In genomic region chr11:71112454-71112853, GRCh38 we compare ENCODE assay signal across 19 cellular contexts.
DNase-seq lines count a peak whose midpoint lies in the region; ATAC-seq, FAIRE-seq and TF ChIP-seq lines count a peak whose summit lies in the region.
"Had no signal": no experiment of that assay in that cellular context is flagged by ENCODE, and none has a peak within 500 bp of the region (broad histone marks: within the 10 kb centered on the region; RNA-seq: fewer than 3 reads in every experiment).

No MANE protein-coding gene starts in this region.

- H2BK12ac ChIP-seq in H1 (ENCODE audit: low read depth, low read length) = no peak overlapping the region

- H3K27ac ChIP-seq in H1 (ENCODE audit: low read depth, low read length) = peak overlapping the region; percentile 21; the same call in 1 of the 2 replicates
- no peak overlapping the region for H3K27ac ChIP-seq in small intestine (ENCODE audit: low read depth in 1 of 2, low read length in 1 of 2)
- H3K27ac ChIP-seq in pancreas = no peak overlapping the region
- H3K27ac ChIP-seq: RWPE1, SK-N-MC had no signal

- peak overlapping the region in 1 of 2 experiments; percentile 9; a peak in 2 of 4 replicates for H3K4me2 ChIP-seq in H1 (ENCODE audit: insufficient read depth in 1 of 2, low read depth in 2 of 2, low read length in 2 of 2)

- FAIRE-seq in H1 (lab: Jason Lieb, UNC) (no peak), small intestine (lab: Jason Lieb, UNC) (no peak), pancreas (lab: Jason Lieb, UNC) (no peak)
- FAIRE-seq: astrocyte had no signal

- H3K36me3 ChIP-seq in H1 (ENCODE audit: control insufficient read depth in 2 of 4, insufficient read depth in 4 of 4, low read length in 3 of 4) = peaks cover 7 to 26% (median 9%) of the 10 kb centered on the region in 4 experiments; a peak in 6 of 8 replicates
- peaks cover 0 to 2% of the 10 kb centered on the region in 2 donors for H3K36me3 ChIP-seq in small intestine (ENCODE audit: control insufficient read depth in 2 of 2, insufficient read depth in 2 of 2, low read length in 2 of 2)
- peaks cover 0 to 38% (median 9%) of the 10 kb centered on the region in 3 donors for H3K36me3 ChIP-seq in pancreas
- H3K36me3 ChIP-seq: HAP-1 had no signal

- peaks cover 2 to 3% of the 10 kb centered on the region in 2 experiments for H4K20me1 ChIP-seq in H1 (replicated peaks in 1 of 2; ENCODE audit: control insufficient read depth in 1 of 2, insufficient read depth in 2 of 2, low read length in 2 of 2)

- no peaks in the 10 kb centered on the region for H3K23me2 ChIP-seq in H1 (ENCODE audit: low read depth, low read length)

- peak; percentile 5 for DNase-seq in DMS153 (lab: John Stamatoyannopoulos, UW)
- no peak for DNase-seq in DMS153 treated with DMSO at 0.1 percent for 48 hours (lab: John Stamatoyannopoulos, UW; ENCODE audit: unreplicated experiment)
- DNase-seq in NCI-H146 (lab: John Stamatoyannopoulos, UW) = peak; percentile 76
- no peak for DNase-seq in H1 (ENCODE audit: low read depth in 1 of 2, low spot score in 2 of 2)
- peak; percentile 84 for DNase-seq in small intestine
- DNase-seq in pancreas = no peak
- no peak for DNase-seq in cortex of kidney (lab: John Stamatoyannopoulos, UW)
- DNase-seq: activated B cell treated with CpG ODN at 0.5 μM for 24 hours; activated CD4-positive, alpha-beta T cell treated with anti-CD3 and anti-CD28 coated beads, Interleukin-2, amount 50 U/mL, for 48 hours; activated CD8-positive, alpha-beta memory T cell treated with anti-CD3 and anti-CD28 coated beads, Interleukin-2, amount 50 U/mL, for 48 hours; AML-193; CD8-positive, alpha-beta T cell; left cardiac atrium; NCI-H774 had no signal

- H2AFZ ChIP-seq in H1 (ENCODE audit: low read length) = no peak overlapping the region

- H4K91ac ChIP-seq in H1 (replicated peaks; ENCODE audit: insufficient read length, low read length) = no peak overlapping the region

- POLR2A ChIA-PET in H1 (lab: Charles Lee; ENCODE audit: partially characterized antibody) = interaction anchor here (0.8 kb wide), 1 partner anchor 200 kb away, joined by 3 read pairs; no protein-coding TSS in a partner anchor

- H4K5ac ChIP-seq in H1 (ENCODE audit: insufficient read length, low read depth, low read length) = no peak overlapping the region

- no peak overlapping the region for H3K9ac ChIP-seq in H1 (replicated peaks in 1 of 4; ENCODE audit: extremely low read depth in 1 of 4, low read depth in 3 of 4, low read length in 3 of 4)

- H3K56ac ChIP-seq in H1 (replicated peaks; ENCODE audit: insufficient read length, low read depth, low read length) = no peak overlapping the region

- H2BK15ac ChIP-seq in H1 (ENCODE audit: low read length) = no peak overlapping the region

- no peak for TF ChIP-seq POLR2A in H1 (IDR thresholded peaks at IDR 0.05; ENCODE audit: control extremely low read depth in 1 of 2, low read depth in 2 of 2, low read length in 2 of 2)

- no peaks in the 10 kb centered on the region; the same call in 1 of the 2 replicates for H3K79me1 ChIP-seq in H1 (ENCODE audit: low read depth, low read length)

- no peak overlapping the region for H3K14ac ChIP-seq in H1 (ENCODE audit: insufficient read length)

- 79% methylated on average over 9 of the region's 9 CpGs; no CpG with 5 or more reads in 1 of the 2 experiments for WGBS in H1 (ENCODE audit: extremely low coverage in 1 of 2, insufficient coverage in 1 of 2, insufficient read length in 1 of 2, insufficient replicate concordance in 2 of 2, low coverage in 1 of 2, low lambda C conversion rate in 2 of 2, missing lambda C conversion rate in 1 of 2), 2 experiments
- 12 to 51% (median 34%) methylated on average over 9 of the region's 9 CpGs for WGBS in small intestine, 3 donors
- 81 to 96% methylated on average over 9 of the region's 9 CpGs for WGBS in pancreas, 2 donors

- ATAC-seq in GM21529 (IDR thresholded peaks at IDR 0.05; ENCODE audit: unreplicated experiment) (no peak), pancreas (no peak)
- ATAC-seq: CD8-positive, alpha-beta T cell; left cardiac atrium had no signal

- H3K4ac ChIP-seq in H1 (replicated peaks; ENCODE audit: insufficient read length, low read depth, low read length) = no peak overlapping the region

- CTCF ChIA-PET in H1 (lab: Charles Lee; ENCODE audit: partially characterized antibody) = interaction anchor here (1.4 kb wide), 1 partner anchor 133 kb away, joined by 7 read pairs; no protein-coding TSS in a partner anchor

- H3K9me3 ChIP-seq in H1 (ENCODE audit: insufficient read depth in 2 of 2, low read depth in 1 of 2, low read length in 1 of 2) = no peaks in the 10 kb centered on the region
- H3K9me3 ChIP-seq in small intestine (ENCODE audit: control insufficient read depth, low read depth) = no peaks in the 10 kb centered on the region
- H3K9me3 ChIP-seq in pancreas = no peaks in the 10 kb centered on the region
- H3K9me3 ChIP-seq: HAP-1 had no signal

- TF ChIP-seq CTCF in H1 (IDR thresholded peaks at IDR 0.05; ENCODE audit: control extremely low read depth in 1 of 3, insufficient read depth in 1 of 3, low read depth in 1 of 3, low read length in 3 of 3) = no peak
- TF ChIP-seq CTCF in pancreas (IDR thresholded peaks at IDR 0.05) = no peak

- H3K27me3 ChIP-seq in H1 (replicated peaks in 1 of 4; ENCODE audit: control insufficient read depth in 3 of 4, extremely low read depth in 1 of 4, insufficient read depth in 3 of 4, low read length in 3 of 4) (no peaks in the 10 kb centered on the region), small intestine (ENCODE audit: control insufficient read depth in 2 of 2, insufficient read depth in 2 of 2, low read length in 2 of 2) (no peaks in the 10 kb centered on the region), pancreas (no peaks in the 10 kb centered on the region)

- H2BK5ac ChIP-seq in H1 (ENCODE audit: low read depth, low read length) = peak overlapping the region; percentile 56; the same call in 1 of the 2 replicates

- H3K23ac ChIP-seq in H1 (ENCODE audit: insufficient read length) = no peak overlapping the region

- peaks cover 0 to 13% (median 6%) of the 10 kb centered on the region in 4 experiments; a peak in 6 of 7 replicates for H3K4me1 ChIP-seq in H1 (replicated peaks in 1 of 4; ENCODE audit: control insufficient read depth in 3 of 4, insufficient read depth in 4 of 4, low read length in 3 of 4)
- H3K4me1 ChIP-seq in small intestine (ENCODE audit: control insufficient read depth in 2 of 2, insufficient read depth in 1 of 2, low read depth in 1 of 2, low read length in 1 of 2) = peaks cover 0 to 2% of the 10 kb centered on the region in 2 donors
- H3K4me1 ChIP-seq in pancreas = no peaks in the 10 kb centered on the region
- H3K4me1 ChIP-seq: HAP-1 had no signal

- H3K4me3 ChIP-seq in H1 (ENCODE audit: extremely low read depth in 1 of 4, insufficient read depth in 2 of 4, low read depth in 3 of 4, low read length in 4 of 4) = no peak overlapping the region
- no peak overlapping the region for H3K4me3 ChIP-seq in small intestine (ENCODE audit: low read depth in 1 of 2, low read length in 2 of 2)
- no peak overlapping the region for H3K4me3 ChIP-seq in pancreas
- H3K4me3 ChIP-seq: HAP-1, SK-N-MC had no signal

- TF ChIP-seq RAD21 in H1 (IDR thresholded peaks at IDR 0.05 in 1 of 2, conservative IDR thresholded peaks at IDR 0.05 in 1 of 2; ENCODE audit: low read depth in 2 of 2, low read length in 2 of 2) = no peak

- H4K8ac ChIP-seq in H1 (ENCODE audit: extremely low read depth, insufficient read depth, low read length) = no peak overlapping the region

- intact Hi-C loops in pancreas (cut with DNase I) = loop anchor here in 2 of 3 donors (10.0 kb wide), 2 partner anchors 132 to 232 kb away; no protein-coding TSS in a partner anchor

- H2BK120ac ChIP-seq in H1 (replicated peaks; ENCODE audit: low read depth, low read length) = no peak overlapping the region

- H2AK5ac ChIP-seq in H1 (ENCODE audit: low read depth, low read length) = no peak overlapping the region

- TF ChIP-seq EP300 in H1 (IDR thresholded peaks at IDR 0.05; ENCODE audit: borderline replicate concordance in 1 of 2, low read depth in 2 of 2, low read length in 2 of 2) = no peak

- H3K18ac ChIP-seq in H1 (ENCODE audit: extremely low read depth, low read length) = no peak overlapping the region

- no peaks in the 10 kb centered on the region for H3K79me2 ChIP-seq in H1 (ENCODE audit: control insufficient read depth in 1 of 2, insufficient read depth in 2 of 2, low read length in 2 of 2)

- H2BK20ac ChIP-seq in H1 (ENCODE audit: low read length) = no peak overlapping the region

TF ChIP-seq in H1, 55 proteins besides CTCF, POLR2A, EP300 and RAD21:
- no peak for TF ChIP-seq NANOG (IDR thresholded peaks at IDR 0.05; ENCODE audit: insufficient read depth, low read depth, low read length, poor library complexity, severe bottlenecking)
- no peak for TF ChIP-seq SP2 (IDR thresholded peaks at IDR 0.05; ENCODE audit: low read length)
- no peak for TF ChIP-seq ASH2L (IDR thresholded peaks at IDR 0.05; ENCODE audit: low read length)
- TF ChIP-seq CHD2 (IDR thresholded peaks at IDR 0.05; ENCODE audit: low read length) = no peak
- no peak for TF ChIP-seq NRF1 (IDR thresholded peaks at IDR 0.05; ENCODE audit: low read depth, low read length)
- TF ChIP-seq CREB1 (IDR thresholded peaks at IDR 0.05) = no peak
- no peak for TF ChIP-seq SIRT6 (IDR thresholded peaks at IDR 0.05; ENCODE audit: low read length)
- no peak for TF ChIP-seq MAX (IDR thresholded peaks at IDR 0.05)
- no peak for TF ChIP-seq HDAC6 (IDR thresholded peaks at IDR 0.05; ENCODE audit: low read depth, low read length)
- no peak for TF ChIP-seq KDM5A (IDR thresholded peaks at IDR 0.05; ENCODE audit: low read length)
- TF ChIP-seq POU5F1 (IDR thresholded peaks at IDR 0.05; ENCODE audit: low read depth, low read length) = no peak
- TF ChIP-seq E2F6 (IDR thresholded peaks at IDR 0.05) = no peak
- no peak for TF ChIP-seq SAP30 (IDR thresholded peaks at IDR 0.05; ENCODE audit: insufficient read depth, insufficient replicate concordance, low read length)
- TF ChIP-seq SUZ12 (IDR thresholded peaks at IDR 0.05; ENCODE audit: low read length) = no peak
- TF ChIP-seq POLR2AphosphoS5 (IDR thresholded peaks at IDR 0.05; ENCODE audit: low read depth, low read length) = no peak
- no peak; the same call in 1 of the 2 replicates for TF ChIP-seq EGR1 (IDR thresholded peaks at IDR 0.05; ENCODE audit: borderline replicate concordance, low read depth, low read length)
- TF ChIP-seq CTBP2 (IDR thresholded peaks at IDR 0.05; ENCODE audit: borderline replicate concordance, insufficient read depth, insufficient read length, low read length) = no peak

Comparison
In these comparisons a context has a peak if more than half of its experiments do, and no peak if none do; other contexts are left out.
1. DNase-seq: peak in DMS153 (single experiment), NCI-H146 (single experiment) and small intestine (single experiment); none in DMS153 treated with DMSO at 0.1 percent for 48 hours (single experiment), H1 (0 of 2), pancreas (0 of 6) and cortex of kidney (single experiment).